19 cellular contexts compared by ENCODE assay signal in genomic region chr16:12578001-12578400, GRCh38.
"Had no signal": no experiment of that assay in that cellular context is flagged by ENCODE, and none has a peak within 500 bp of the region (broad histone marks: within the 10 kb centered on the region; RNA-seq: fewer than 3 reads in every experiment).

No MANE protein-coding gene starts in this region.

- H3K27me3 ChIP-seq: gastrocnemius medialis, left lung, neural progenitor cell, pancreas, sigmoid colon, tibial artery, upper lobe of left lung had no signal

- H3K4me1 ChIP-seq: esophagus muscularis mucosa, gastrocnemius medialis, left lung, lower lobe of right lung, neural progenitor cell, pancreas, prostate gland, sigmoid colon, tibial artery had no signal

- H3K4me3 ChIP-seq: esophagus muscularis mucosa, gastrocnemius medialis, left lung, lower lobe of right lung, neural progenitor cell, pancreas, prostate gland, sigmoid colon, skin epidermis, tibial artery, upper lobe of left lung had no signal

- H3K9ac ChIP-seq: neural progenitor cell had no signal

- H3K36me3 ChIP-seq: esophagus muscularis mucosa, gastrocnemius medialis, left lung, lower lobe of right lung, neural progenitor cell, pancreas, prostate gland, sigmoid colon, tibial artery, upper lobe of left lung had no signal

- H3K9me3 ChIP-seq: esophagus muscularis mucosa, gastrocnemius medialis, left lung, lower lobe of right lung, pancreas, prostate gland, sigmoid colon, tibial artery, upper lobe of left lung had no signal

- ATAC-seq: gastrocnemius medialis; left lung; lower lobe of right lung; natural killer cell; pancreas; stimulated activated naive CD8-positive, alpha-beta T cell treated with anti-CD3 and anti-CD28 coated beads, Interleukin-15, Interleukin-2, amounts not matched to agents 100 U/mL and 50 U/mL, for 24 hours had no signal

- H3K27ac ChIP-seq: esophagus muscularis mucosa, gastrocnemius medialis, left lung, lower lobe of right lung, neural progenitor cell, pancreas, prostate gland, sigmoid colon, skin epidermis, tibial artery, upper lobe of left lung had no signal

- DNase-seq: effector memory CD4-positive, alpha-beta T cell; gastrocnemius medialis; immature natural killer cell; left lung; lower lobe of right lung; natural killer cell; occipital lobe; sigmoid colon; stimulated activated CD4-positive, alpha-beta T cell treated with anti-CD3 and anti-CD28 coated beads, Interleukin-12 subunit alpha, Interleukin-12 subunit beta, amount 100 ng/mL, for 4 hours; stimulated activated naive CD8-positive, alpha-beta T cell treated with anti-CD3 and anti-CD28 coated beads, Interleukin-15, Interleukin-2, amounts not matched to agents 100 U/mL and 50 U/mL, for 24 hours; tibial artery had no signal

- FAIRE-seq: endometrium, keratinocyte, pancreas had no signal

- H3K4me2 ChIP-seq: neural progenitor cell had no signal

- H2AFZ ChIP-seq: neural progenitor cell had no signal
